ENCODE assay signal across 22 cellular contexts in the genomic region with DNA sequence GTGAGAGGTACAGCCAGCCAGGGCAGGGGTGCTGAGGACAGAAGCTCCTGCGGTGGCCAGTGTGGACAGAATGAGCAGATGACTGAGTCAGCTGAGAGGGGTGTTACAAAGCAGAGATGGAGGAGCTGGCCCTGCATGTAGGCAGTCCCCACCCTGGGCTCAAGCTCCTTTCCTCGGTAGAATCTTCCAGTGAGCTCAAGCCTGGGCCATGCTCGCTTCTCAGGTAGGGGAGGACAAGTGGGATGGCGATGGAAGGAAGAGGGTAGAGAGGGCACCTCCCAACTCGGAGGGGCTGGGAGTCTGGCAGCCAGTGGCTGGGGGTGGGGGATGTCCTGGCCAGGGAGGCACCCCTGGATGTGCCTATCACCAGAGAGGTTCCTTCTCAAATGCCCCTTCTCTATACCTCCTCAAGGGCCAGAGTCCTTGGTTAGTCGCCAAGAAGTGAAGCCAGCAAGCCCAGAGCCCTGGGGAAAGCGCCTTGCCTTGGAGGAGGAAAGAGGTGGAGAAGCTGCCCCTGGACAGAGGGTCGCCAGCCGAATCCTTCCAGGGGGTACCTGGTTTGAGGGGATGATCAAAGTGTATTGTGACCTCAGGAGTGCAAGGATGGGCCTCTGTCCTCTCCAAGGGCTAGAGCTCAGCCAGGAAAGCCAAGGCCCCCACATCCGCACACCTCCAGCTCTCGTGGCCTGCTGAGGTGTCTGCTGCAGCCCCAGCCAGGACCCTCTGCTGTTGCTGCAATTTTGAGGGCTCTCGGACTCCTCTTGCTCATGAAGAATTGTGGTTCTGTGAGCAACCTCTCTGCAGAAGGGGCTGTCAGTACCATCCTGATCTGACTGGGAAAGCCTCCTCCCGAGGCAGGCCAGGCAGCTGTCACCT.
DNase-seq lines count a peak whose midpoint lies in the region; ATAC-seq and TF ChIP-seq lines count a peak whose summit lies in the region.
"Had no signal": no experiment of that assay in that cellular context is flagged by ENCODE, and none has a peak within 500 bp of the region (broad histone marks: within the 10 kb centered on the region; RNA-seq: fewer than 3 reads in every experiment).

No MANE protein-coding gene starts in this region.

- peak; percentile 21 to 22 for ATAC-seq in natural killer cell treated with Interleukin-12 subunit alpha and Interleukin-12 subunit beta and Interleukin-15 and Interleukin-18, amount 100 ng/mL, for 72 hours
- no peak for ATAC-seq in natural killer cell
- no peak for ATAC-seq in CD4-positive, alpha-beta T cell (ENCODE audit: poor library complexity)
- ATAC-seq: SK-N-SH treated with all-trans-retinoic acid at 6 μM for 48 hours had no signal

- H4K5ac ChIP-seq in mesendoderm (ENCODE audit: low read length) = no peak overlapping the region

- no peaks in the 10 kb centered on the region for H3K9me2 ChIP-seq in OCI-LY7 (ENCODE audit: insufficient read depth, low read length)

- no TSS peak for BruUV-seq in OCI-LY7 (replicated peaks; lab: Mats Ljungman, UMichigan)

- no peak overlapping the region for H2BK120ac ChIP-seq in mesendoderm (ENCODE audit: low read depth, low read length)

- intact Hi-C loops in natural killer cell (cut with micrococcal nuclease) (no loop called here), OCI-LY7 (cut with micrococcal nuclease; ENCODE audit: unreplicated experiment) (no loop called here)
- intact Hi-C loops in CD4-positive, alpha-beta T cell (cut with DNase I, micrococcal nuclease) = loop anchor here in 1 of 2 experiments (10.0 kb wide), 1 partner anchor 181 kb away; a partner anchor contains a TSS

- peak overlapping the region; percentile 53 for H3K4me2 ChIP-seq in OCI-LY7 (ENCODE audit: low read length)
- H3K4me2 ChIP-seq in mesendoderm (ENCODE audit: low read length) = no peak overlapping the region

- H3K4me1 ChIP-seq in OCI-LY7 (ENCODE audit: insufficient read depth, low read length, poor library complexity, severe bottlenecking) (peaks cover 42% of the 10 kb centered on the region), mesendoderm (ENCODE audit: control insufficient read depth, low read depth, low read length) (peaks cover 11% of the 10 kb centered on the region), HAP-1 (no peaks in the 10 kb centered on the region)

- no peak overlapping the region for H3K18ac ChIP-seq in mesendoderm (ENCODE audit: low read length)

- no peak overlapping the region for H3K4me3 Mint-ChIP-seq in natural killer cell treated with Interleukin-12 subunit alpha and Interleukin-12 subunit beta and Interleukin-15 and Interleukin-18, amount 100 ng/mL, for 72 hours
- H3K4me3 Mint-ChIP-seq in natural killer cell = no peak overlapping the region
- no peak overlapping the region for H3K4me3 Mint-ChIP-seq in type B pancreatic cell
- H3K4me3 Mint-ChIP-seq in CD4-positive, alpha-beta T cell = no peak overlapping the region
- H3K4me3 Mint-ChIP-seq: CD14-positive monocyte had no signal

- H3K9me3 ChIP-seq in OCI-LY7 (ENCODE audit: low read length) = no peaks in the 10 kb centered on the region
- no peaks in the 10 kb centered on the region for H3K9me3 ChIP-seq in CD4-positive, alpha-beta T cell (ENCODE audit: control insufficient read depth, low read length)
- H3K9me3 ChIP-seq in HAP-1 = no peaks in the 10 kb centered on the region

- in situ Hi-C loops in HAP-1 (cut with MboI; ENCODE audit: low sequenced_read_pairs) = no loop called here

- CTCF ChIA-PET in OCI-LY7 (lab: Charles Lee; ENCODE audit: unreplicated experiment) = no interaction called here
- CTCF ChIA-PET in CD4-positive, alpha-beta T cell (lab: Charles Lee) = no interaction called here

- no peak overlapping the region for H2BK15ac ChIP-seq in mesendoderm (replicated peaks; ENCODE audit: low read depth)

- H2BK5ac ChIP-seq in mesendoderm (ENCODE audit: low read length) = no peak overlapping the region

- no peak overlapping the region for H2AK5ac ChIP-seq in mesendoderm (ENCODE audit: low read length)

- no peak overlapping the region for H3K27ac Mint-ChIP-seq in natural killer cell treated with Interleukin-12 subunit alpha and Interleukin-12 subunit beta and Interleukin-15 and Interleukin-18, amount 100 ng/mL, for 72 hours
- H3K27ac Mint-ChIP-seq in natural killer cell = no peak overlapping the region
- no peak overlapping the region for H3K27ac Mint-ChIP-seq in type B pancreatic cell
- no peak overlapping the region for H3K27ac Mint-ChIP-seq in CD4-positive, alpha-beta T cell
- H3K27ac Mint-ChIP-seq: IgD-negative memory B cell had no signal

- H3K79me2 ChIP-seq in OCI-LY7 (ENCODE audit: insufficient read depth, low read depth, low read length) (no peaks in the 10 kb centered on the region), mesendoderm (ENCODE audit: control insufficient read depth, insufficient read depth, low read length) (no peaks in the 10 kb centered on the region)

- no peaks in the 10 kb centered on the region for H3K27me3 ChIP-seq in mesendoderm (ENCODE audit: insufficient read depth, low read length, poor library complexity)
- no peaks in the 10 kb centered on the region for H3K27me3 ChIP-seq in CD4-positive, alpha-beta T cell (ENCODE audit: control insufficient read depth, insufficient read depth, low read length)
- H3K27me3 ChIP-seq in HAP-1 (ENCODE audit: low read depth) = no peaks in the 10 kb centered on the region

- POLR2A ChIA-PET in OCI-LY7 (lab: Charles Lee) = interaction anchor here (0.7 kb wide), 1 partner anchor 1322 kb away, joined by 3 read pairs; no protein-coding TSS in a partner anchor
- POLR2A ChIA-PET in CD4-positive, alpha-beta T cell (lab: Charles Lee) = no interaction called here

- H4K8ac ChIP-seq in mesendoderm (ENCODE audit: low read depth, low read length) = no peak overlapping the region

- TF ChIP-seq CTCF in natural killer cell (IDR thresholded peaks at IDR 0.05) (no peak), OCI-LY7 (conservative IDR thresholded peaks at IDR 0.05; ENCODE audit: low read length) (no peak), type B pancreatic cell (conservative IDR thresholded peaks at IDR 0.05) (no peak)
- TF ChIP-seq CTCF in CD4-positive, alpha-beta T cell (IDR thresholded peaks at IDR 0.05) = no peak

- no peak overlapping the region for H3K9ac ChIP-seq in mesendoderm (ENCODE audit: low read length)

- peaks cover 0 to 4% of the 10 kb centered on the region in 2 donors for H3K4me1 Mint-ChIP-seq in natural killer cell treated with Interleukin-12 subunit alpha and Interleukin-12 subunit beta and Interleukin-15 and Interleukin-18, amount 100 ng/mL, for 72 hours (ENCODE audit: low read depth in 2 of 2)
- H3K4me1 Mint-ChIP-seq in natural killer cell (peaks cover 0 to 5% of the 10 kb centered on the region in 2 donors), type B pancreatic cell (ENCODE audit: unreplicated experiment) (peaks cover 26% of the 10 kb centered on the region)
- H3K4me1 Mint-ChIP-seq in CD4-positive, alpha-beta T cell (ENCODE audit: low read depth) = no peaks in the 10 kb centered on the region

- no CpG with 5 or more reads among the region's 13 CpGs for WGBS in mesendoderm (ENCODE audit: extremely low coverage, insufficient coverage, low lambda C conversion rate)

- H3K56ac ChIP-seq in mesendoderm (ENCODE audit: low read length) = peak overlapping the region; percentile 11

- H3K36me3 ChIP-seq in OCI-LY7 (ENCODE audit: insufficient read depth, low read length) (no peaks in the 10 kb centered on the region), mesendoderm (ENCODE audit: control insufficient read depth, insufficient read depth, low read length) (no peaks in the 10 kb centered on the region), HAP-1 (replicated peaks) (no peaks in the 10 kb centered on the region)

- H3K4ac ChIP-seq in mesendoderm (ENCODE audit: low read depth, low read length) = no peak overlapping the region

- peaks cover 2 to 13% of the 10 kb centered on the region in 2 donors for H3K27me3 Mint-ChIP-seq in natural killer cell treated with Interleukin-12 subunit alpha and Interleukin-12 subunit beta and Interleukin-15 and Interleukin-18, amount 100 ng/mL, for 72 hours
- H3K27me3 Mint-ChIP-seq in natural killer cell (ENCODE audit: low read depth in 2 of 2) (peaks cover 0 to 7% of the 10 kb centered on the region in 2 donors), type B pancreatic cell (peaks cover 23% of the 10 kb centered on the region)
- peaks cover 29% of the 10 kb centered on the region for H3K27me3 Mint-ChIP-seq in CD4-positive, alpha-beta T cell

- H3K23ac ChIP-seq in mesendoderm (ENCODE audit: low read length) = no peak overlapping the region

- DNase-seq in natural killer cell treated with Interleukin-12 subunit alpha and Interleukin-12 subunit beta and Interleukin-15 and Interleukin-18, amount 100 ng/mL, for 72 hours (ENCODE audit: low spot score) = no peak
- DNase-seq in natural killer cell (no peak), OCI-LY7 (ENCODE audit: low spot score) (no peak), mesendoderm (no peak), type B pancreatic cell (ENCODE audit: extremely low spot score, unreplicated experiment) (peak; percentile 64), HAP-1 (ENCODE audit: low spot score in 2 of 2) (no peak), NCI-H1417 (lab: John Stamatoyannopoulos, UW) (no peak)
- DNase-seq in CD4-positive, alpha-beta T cell = no peak
- DNase-seq: COR-L47, DMS153, GF-D8, HCEC 1CT, Kasumi-1, MM.1S, NCI-H1092, NCI-H2081 treated with DMSO at 0.1 percent for 48 hours, NCI-H510A, RPMI8226, SIG-M5 had no signal

- H3K9me3 Mint-ChIP-seq in natural killer cell treated with Interleukin-12 subunit alpha and Interleukin-12 subunit beta and Interleukin-15 and Interleukin-18, amount 100 ng/mL, for 72 hours = no peaks in the 10 kb centered on the region
- H3K9me3 Mint-ChIP-seq in natural killer cell (no peaks in the 10 kb centered on the region), type B pancreatic cell (no peaks in the 10 kb centered on the region)
- no peaks in the 10 kb centered on the region for H3K9me3 Mint-ChIP-seq in CD4-positive, alpha-beta T cell

- H2AFZ ChIP-seq in OCI-LY7 (ENCODE audit: low read length) = no peak overlapping the region; the same call in 1 of the 2 replicates

- H3K27ac ChIP-seq in OCI-LY7 (ENCODE audit: low read depth, low read length, poor library complexity, severe bottlenecking) = no peak overlapping the region
- H3K27ac ChIP-seq in mesendoderm (ENCODE audit: low read depth, low read length) = no peak overlapping the region
- no peak overlapping the region for H3K27ac ChIP-seq in CD4-positive, alpha-beta T cell (ENCODE audit: low read depth, low read length)

- H3K79me1 ChIP-seq in mesendoderm (ENCODE audit: low read length) = no peaks in the 10 kb centered on the region

- no peak overlapping the region for H3K4me3 ChIP-seq in OCI-LY7 (ENCODE audit: low read depth, low read length, poor library complexity, severe bottlenecking)
- no peak overlapping the region for H3K4me3 ChIP-seq in mesendoderm (ENCODE audit: low read length)
- no peak overlapping the region for H3K4me3 ChIP-seq in HAP-1

- H4K20me1 ChIP-seq in OCI-LY7 (ENCODE audit: insufficient read depth, low read length) = no peaks in the 10 kb centered on the region

- H3K36me3 Mint-ChIP-seq in natural killer cell treated with Interleukin-12 subunit alpha and Interleukin-12 subunit beta and Interleukin-15 and Interleukin-18, amount 100 ng/mL, for 72 hours = no peaks in the 10 kb centered on the region
- H3K36me3 Mint-ChIP-seq in natural killer cell = no peaks in the 10 kb centered on the region
- H3K36me3 Mint-ChIP-seq in type B pancreatic cell = no peaks in the 10 kb centered on the region
- H3K36me3 Mint-ChIP-seq in CD4-positive, alpha-beta T cell (ENCODE audit: low read depth) = no peaks in the 10 kb centered on the region
- H3K36me3 Mint-ChIP-seq: CD14-positive monocyte, IgD-negative memory B cell had no signal

Comparison
In these comparisons a context has a peak if more than half of its experiments do, and no peak if none do; other contexts are left out.
1. ATAC-seq: peak in natural killer cell treated with Interleukin-12 subunit alpha and Interleukin-12 subunit beta and Interleukin-15 and Interleukin-18, amount 100 ng/mL, for 72 hours (2 of 2); none in natural killer cell (0 of 3) and CD4-positive, alpha-beta T cell (single experiment).